In genomic region chr1:155091071-155092051, GRCh38 we compare ENCODE assay signal across 8 cellular contexts. TPM values are rescaled to one million over a fixed set of nuclear protein-coding genes. Genes with fewer than 3 reads are reported as not detected.
DNase-seq lines count a peak whose midpoint lies in the region; ATAC-seq and TF ChIP-seq lines count a peak whose summit lies in the region.

No MANE protein-coding gene starts in this region.

- DNase-seq in NCI-H82 treated with DMSO at 0.1 percent for 48 hours (lab: John Stamatoyannopoulos, UW; ENCODE audit: unreplicated experiment), result peak; percentile 83
- DNase-seq in activated CD8-positive, alpha-beta T cell treated with anti-CD3 and anti-CD28 coated beads for 36 hours, result peak; percentile 86
- DNase-seq in ecto neural progenitor cell (ENCODE audit: low spot score), result peak; percentile 95
- peak; percentile 80 to 86 for DNase-seq in memory B cell (ENCODE audit: low spot score in 2 of 2)
- DNase-seq in stimulated activated CD8-positive, alpha-beta memory T cell treated with anti-CD3 and anti-CD28 coated beads, Interleukin-15, amount 100 ng/mL, for 4 hours (ENCODE audit: low read depth in 2 of 2), result peak; percentile 51 to 59

- H3K36me3 Mint-ChIP-seq in activated CD8-positive, alpha-beta T cell treated with anti-CD3 and anti-CD28 coated beads for 36 hours (ENCODE audit: low read depth), result no peaks in the 10 kb centered on the region
- no peaks in the 10 kb centered on the region for H3K36me3 Mint-ChIP-seq in memory B cell

- H3K36me3 ChIP-seq in BLaER1, result no peaks in the 10 kb centered on the region

- H3K9ac ChIP-seq in BLaER1, result peak overlapping the region; percentile 36; the same call in 1 of the 2 replicates

- H3K4me3 Mint-ChIP-seq in activated CD8-positive, alpha-beta T cell treated with anti-CD3 and anti-CD28 coated beads for 36 hours, result peak overlapping the region; percentile 12
- no peak overlapping the region for H3K4me3 Mint-ChIP-seq in memory B cell

- H3K27me3 ChIP-seq in BLaER1, result no peaks in the 10 kb centered on the region

- POLR2A ChIA-PET in activated CD8-positive, alpha-beta T cell treated with anti-CD3 and anti-CD28 coated beads for 36 hours (lab: Charles Lee), result interaction anchor here (0.7 to 1.7 kb wide), 4 partner anchors 12 to 76 kb away, joined by 3 to 10 read pairs (median 4); partner anchors contain the start of gene SLC50A1

- no peaks in the 10 kb centered on the region for H3K9me3 Mint-ChIP-seq in activated CD8-positive, alpha-beta T cell treated with anti-CD3 and anti-CD28 coated beads for 36 hours
- no peaks in the 10 kb centered on the region for H3K9me3 Mint-ChIP-seq in memory B cell

- no peaks in the 10 kb centered on the region for H3K9me3 ChIP-seq in BLaER1

- peaks cover 62% of the 10 kb centered on the region for H3K4me1 ChIP-seq in BLaER1

- H3K27me3 Mint-ChIP-seq in activated CD8-positive, alpha-beta T cell treated with anti-CD3 and anti-CD28 coated beads for 36 hours, result peaks cover 9% of the 10 kb centered on the region
- H3K27me3 Mint-ChIP-seq in memory B cell, result peaks cover 2% of the 10 kb centered on the region

- no peaks in the 10 kb centered on the region for H4K20me1 ChIP-seq in BLaER1

- intact Hi-C loops in activated CD8-positive, alpha-beta T cell treated with anti-CD3 and anti-CD28 coated beads for 36 hours (cut with micrococcal nuclease), result no loop called here

- no peak overlapping the region for H3K27ac Mint-ChIP-seq in activated CD8-positive, alpha-beta T cell treated with anti-CD3 and anti-CD28 coated beads for 36 hours
- no peak overlapping the region for H3K27ac Mint-ChIP-seq in memory B cell

- CTCF ChIA-PET in activated CD8-positive, alpha-beta T cell treated with anti-CD3 and anti-CD28 coated beads for 36 hours (lab: Charles Lee), result interaction anchor here (0.6 to 6.8 kb wide), 57 partner anchors 9 to 450 kb away, joined by 3 to 312 read pairs (median 5); partner anchors contain the start of genes EFNA3, EFNA4, KRTCAP2 and PMVK

- H3K4me3 ChIP-seq in BLaER1, result no peak overlapping the region

- peaks cover 2% of the 10 kb centered on the region for H3K4me1 Mint-ChIP-seq in activated CD8-positive, alpha-beta T cell treated with anti-CD3 and anti-CD28 coated beads for 36 hours (ENCODE audit: low read depth)
- H3K4me1 Mint-ChIP-seq in memory B cell, result peaks cover 2% of the 10 kb centered on the region

- TF ChIP-seq CTCF in activated CD8-positive, alpha-beta T cell treated with anti-CD3 and anti-CD28 coated beads for 36 hours (IDR thresholded peaks at IDR 0.05), result peak; percentile 99

- H3K4me2 ChIP-seq in BLaER1, result peak overlapping the region; percentile 78

- ATAC-seq in HG02763 (IDR thresholded peaks at IDR 0.05; ENCODE audit: unreplicated experiment) (peak; percentile 48), memory B cell (ENCODE audit: low read depth) (peak; percentile 77), GM18519 (IDR thresholded peaks at IDR 0.05; ENCODE audit: low FRiP score, unreplicated experiment) (no peak)
- peak; percentile 88 for ATAC-seq in activated CD8-positive, alpha-beta T cell treated with anti-CD3 and anti-CD28 coated beads for 36 hours

- peak overlapping the region; percentile 47; the same call in 1 of the 2 replicates for H3K27ac ChIP-seq in BLaER1

RNA-seq across cellular contexts. Expression of gene EFNA3, which starts 12.7 kb away (rescaled TPM):
- total RNA-seq in activated CD8-positive, alpha-beta T cell treated with anti-CD3 and anti-CD28 coated beads for 36 hours, result 1 to 10 TPM; 5.1 to 8.6 TPM

RNA-seq across cellular contexts. Expression of gene EFNA4, which starts 27.8 kb away (rescaled TPM):
- total RNA-seq in activated CD8-positive, alpha-beta T cell treated with anti-CD3 and anti-CD28 coated beads for 36 hours, result 1 to 10 TPM; 7.1 to 7.8 TPM

RNA-seq across cellular contexts. Expression of gene EFNA1, which starts 36.3 kb away (rescaled TPM):
- under 1 TPM; 0.59 to 0.60 TPM for total RNA-seq in activated CD8-positive, alpha-beta T cell treated with anti-CD3 and anti-CD28 coated beads for 36 hours

RNA-seq across cellular contexts. Expression of gene ADAM15, which starts 40.2 kb away (rescaled TPM):
- total RNA-seq in activated CD8-positive, alpha-beta T cell treated with anti-CD3 and anti-CD28 coated beads for 36 hours, result 10 to 100 TPM; 36.4 to 37.2 TPM

RNA-seq across cellular contexts. Expression of gene SLC50A1, which starts 44.3 kb away (rescaled TPM):
- total RNA-seq in activated CD8-positive, alpha-beta T cell treated with anti-CD3 and anti-CD28 coated beads for 36 hours, result 10 to 100 TPM; 59.7 to 64.0 TPM
